ENCODE assay signal across 15 cellular contexts in genomic region chr6:123085403-123085802, GRCh38.
A peak's percentile ranks its signal among the peaks of the same experiment; 100 is the strongest.
DNase-seq lines count a peak whose midpoint lies in the region; ATAC-seq and TF ChIP-seq lines count a peak whose summit lies in the region.
"Had no signal": no experiment of that assay in that cellular context is flagged by ENCODE, and none has a peak within 500 bp of the region (broad histone marks: within the 10 kb centered on the region; RNA-seq: fewer than 3 reads in every experiment).

No MANE protein-coding gene starts in this region.

- DNase-seq in A673 (ENCODE audit: low spot score) (peak; percentile 14), SK-N-DZ (ENCODE audit: low spot score) (peak; percentile 62), OCI-M2 (lab: John Stamatoyannopoulos, UW; ENCODE audit: unreplicated experiment) (no peak), NCI-H128 (lab: John Stamatoyannopoulos, UW; ENCODE audit: unreplicated experiment) (no peak)
- DNase-seq: 8988T; AML-193; Caco-2; Calu3; CD4-positive, alpha-beta T cell; CD8-positive, alpha-beta T cell; DMS79 treated with DMSO at 0.1 percent for 48 hours; GF-D8 had no signal

- H3K4me3 ChIP-seq in A673 (ENCODE audit: low read depth, low read length, poor library complexity, severe bottlenecking) = no peak overlapping the region
- H3K4me3 ChIP-seq: BLaER1 treated with 17β-estradiol and CSF1 and Interleukin-3, amounts not matched to agents 10 nM and 100 nM had no signal

- ATAC-seq in SK-N-SH treated with all-trans-retinoic acid at 6 μM for 48 hours = no peak
- ATAC-seq: CD8-positive, alpha-beta T cell had no signal

- intact Hi-C loops in A673 (cut with micrococcal nuclease; ENCODE audit: unreplicated experiment) = loop anchor here (10.0 kb wide), 1 partner anchor 129 kb away; no protein-coding TSS in a partner anchor

- POLR2A ChIA-PET in A673 (lab: Charles Lee; ENCODE audit: low non-redundant PET) = no interaction called here

- no peak overlapping the region for H3K27ac ChIP-seq in A673 (ENCODE audit: low read depth, low read length, poor library complexity, severe bottlenecking)
- H3K27ac ChIP-seq: BLaER1 treated with 17β-estradiol and CSF1 and Interleukin-3, amounts not matched to agents 10 nM and 100 nM; C4-2B had no signal

- CTCF ChIA-PET in A673 (lab: Charles Lee) = no interaction called here

- H3K4me1 ChIP-seq in A673 (ENCODE audit: insufficient read depth, low read length, poor library complexity, severe bottlenecking) = peaks cover 13% of the 10 kb centered on the region
- H3K4me1 ChIP-seq: Caco-2 had no signal

- no peak for TF ChIP-seq CTCF in A673 (conservative IDR thresholded peaks at IDR 0.05; ENCODE audit: low read depth, low read length)

- H3K36me3 ChIP-seq in A673 (ENCODE audit: insufficient read depth, low read length, poor library complexity, severe bottlenecking) = no peaks in the 10 kb centered on the region
- H3K36me3 ChIP-seq: BLaER1 treated with 17β-estradiol and CSF1 and Interleukin-3, amounts not matched to agents 10 nM and 100 nM had no signal

- BruUV-seq in A673 (replicated peaks; lab: Mats Ljungman, UMichigan) = no TSS peak

- no peaks in the 10 kb centered on the region for H3K9me3 ChIP-seq in A673 (ENCODE audit: low read depth, low read length, poor library complexity, severe bottlenecking)
- H3K9me3 ChIP-seq: BLaER1 treated with 17β-estradiol and CSF1 and Interleukin-3, amounts not matched to agents 10 nM and 100 nM; Caco-2 had no signal

- H3K27me3 ChIP-seq in A673 (replicated peaks; ENCODE audit: insufficient read depth, low read depth, low read length, poor library complexity) = no peaks in the 10 kb centered on the region
- H3K27me3 ChIP-seq: BLaER1 treated with 17β-estradiol and CSF1 and Interleukin-3, amounts not matched to agents 10 nM and 100 nM had no signal

TF ChIP-seq in SK-N-SH treated with all-trans-retinoic acid at 6 μM for 48 hours, 23 proteins besides CTCF, POLR2A, EP300 and RAD21:
- TF ChIP-seq TCF4 (CRISPR knock-in tag; IDR thresholded peaks at IDR 0.05; ENCODE audit: borderline replicate concordance) (peak; percentile 86), ISL1 (CRISPR knock-in tag; IDR thresholded peaks at IDR 0.05) (peak; percentile 77), POU6F1 (CRISPR knock-in tag; IDR thresholded peaks at IDR 0.05; ENCODE audit: borderline replicate concordance, low read depth) (no peak), TSHZ2 (CRISPR knock-in tag; IDR thresholded peaks at IDR 0.05) (peak; percentile 66; the same call in 1 of the 2 replicates)

Comparison
In these comparisons a context has a peak if more than half of its experiments do, and no peak if none do; other contexts are left out.
1. DNase-seq: peak in A673 (single experiment) and SK-N-DZ (single experiment); none in OCI-M2 (single experiment) and NCI-H128 (single experiment).